Comparison of ENCODE assay signal across 8 cellular contexts in genomic region chr5:159916841-159917761, GRCh38. TPM values are rescaled to one million over a fixed set of nuclear protein-coding genes. Genes with fewer than 3 reads are reported as not detected.
DNase-seq lines count a peak whose midpoint lies in the region; ATAC-seq and TF ChIP-seq lines count a peak whose summit lies in the region.

No MANE protein-coding gene starts in this region.

- no peak overlapping the region for H3K27ac Mint-ChIP-seq in osteocyte (ENCODE audit: unreplicated experiment)

- no peak for DNase-seq in RWPE2 (ENCODE audit: low spot score)
- DNase-seq in fibroblast of mammary gland (ENCODE audit: low read depth): no peak
- no peak for DNase-seq in osteocyte (ENCODE audit: extremely low spot score, unreplicated experiment)
- no peak for DNase-seq in cerebellum (ENCODE audit: low spot score)
- no peak for DNase-seq in NCI-H146 treated with DMSO at 0.1 percent for 48 hours (lab: John Stamatoyannopoulos, UW; ENCODE audit: unreplicated experiment)
- no peak for DNase-seq in NCI-H1417 (lab: John Stamatoyannopoulos, UW)

- H3K4me3 Mint-ChIP-seq in osteocyte (ENCODE audit: unreplicated experiment): peak overlapping the region; percentile 67

- H3K4me1 ChIP-seq in BLaER1 (no peaks in the 10 kb centered on the region), RWPE2 (ENCODE audit: insufficient read depth, poor library complexity, severe bottlenecking) (peaks cover 15% of the 10 kb centered on the region)

- peak overlapping the region; percentile 75 for H3K4me2 ChIP-seq in BLaER1

- H3K4me3 ChIP-seq in BLaER1 (peak overlapping the region; percentile 51), RWPE2 (ENCODE audit: severe bottlenecking) (peak overlapping the region; percentile 17), fibroblast of mammary gland (ENCODE audit: control insufficient read depth, low read depth, low read length) (peak overlapping the region; percentile 42)

- H3K36me3 ChIP-seq in BLaER1 (no peaks in the 10 kb centered on the region), RWPE2 (ENCODE audit: low read depth) (no peaks in the 10 kb centered on the region)

- H3K27ac ChIP-seq in BLaER1 (no peak overlapping the region), RWPE2 (ENCODE audit: poor library complexity, severe bottlenecking) (no peak overlapping the region)

- H3K36me3 Mint-ChIP-seq in osteocyte (ENCODE audit: unreplicated experiment): no peaks in the 10 kb centered on the region

- H3K4me1 Mint-ChIP-seq in osteocyte (ENCODE audit: unreplicated experiment): peaks cover 71% of the 10 kb centered on the region

- no peak for ATAC-seq in RWPE2 (ENCODE audit: low read depth)
- no peak for ATAC-seq in HG02571 (IDR thresholded peaks at IDR 0.05; ENCODE audit: unreplicated experiment)

- peaks cover 44% of the 10 kb centered on the region for H3K27me3 ChIP-seq in BLaER1
- H3K27me3 ChIP-seq in RWPE2 (ENCODE audit: insufficient read depth, poor library complexity, severe bottlenecking): no peaks in the 10 kb centered on the region

- TF ChIP-seq CTCF in RWPE2 (IDR thresholded peaks at IDR 0.05; ENCODE audit: poor library complexity, severe bottlenecking) (no peak), fibroblast of mammary gland (conservative IDR thresholded peaks at IDR 0.05; ENCODE audit: control insufficient read depth, insufficient read depth, low read depth, low read length) (no peak), osteocyte (IDR thresholded peaks at IDR 0.05) (no peak)

- no peaks in the 10 kb centered on the region for H4K20me1 ChIP-seq in BLaER1

- H3K9me3 ChIP-seq in BLaER1: no peaks in the 10 kb centered on the region
- no peaks in the 10 kb centered on the region for H3K9me3 ChIP-seq in RWPE2 (ENCODE audit: severe bottlenecking)

- H3K27me3 Mint-ChIP-seq in osteocyte (ENCODE audit: unreplicated experiment): no peaks in the 10 kb centered on the region

- no peak overlapping the region for H3K9ac ChIP-seq in BLaER1

- no peaks in the 10 kb centered on the region for H3K9me3 Mint-ChIP-seq in osteocyte (ENCODE audit: unreplicated experiment)

RNA-seq across cellular contexts. Expression of gene ADRA1B, which starts 0.8 kb away (rescaled TPM):
- total RNA-seq in osteocyte (4.0 and 4.6 TPM in 2 replicates), cerebellum (0.54 TPM)
